In the genomic region with DNA sequence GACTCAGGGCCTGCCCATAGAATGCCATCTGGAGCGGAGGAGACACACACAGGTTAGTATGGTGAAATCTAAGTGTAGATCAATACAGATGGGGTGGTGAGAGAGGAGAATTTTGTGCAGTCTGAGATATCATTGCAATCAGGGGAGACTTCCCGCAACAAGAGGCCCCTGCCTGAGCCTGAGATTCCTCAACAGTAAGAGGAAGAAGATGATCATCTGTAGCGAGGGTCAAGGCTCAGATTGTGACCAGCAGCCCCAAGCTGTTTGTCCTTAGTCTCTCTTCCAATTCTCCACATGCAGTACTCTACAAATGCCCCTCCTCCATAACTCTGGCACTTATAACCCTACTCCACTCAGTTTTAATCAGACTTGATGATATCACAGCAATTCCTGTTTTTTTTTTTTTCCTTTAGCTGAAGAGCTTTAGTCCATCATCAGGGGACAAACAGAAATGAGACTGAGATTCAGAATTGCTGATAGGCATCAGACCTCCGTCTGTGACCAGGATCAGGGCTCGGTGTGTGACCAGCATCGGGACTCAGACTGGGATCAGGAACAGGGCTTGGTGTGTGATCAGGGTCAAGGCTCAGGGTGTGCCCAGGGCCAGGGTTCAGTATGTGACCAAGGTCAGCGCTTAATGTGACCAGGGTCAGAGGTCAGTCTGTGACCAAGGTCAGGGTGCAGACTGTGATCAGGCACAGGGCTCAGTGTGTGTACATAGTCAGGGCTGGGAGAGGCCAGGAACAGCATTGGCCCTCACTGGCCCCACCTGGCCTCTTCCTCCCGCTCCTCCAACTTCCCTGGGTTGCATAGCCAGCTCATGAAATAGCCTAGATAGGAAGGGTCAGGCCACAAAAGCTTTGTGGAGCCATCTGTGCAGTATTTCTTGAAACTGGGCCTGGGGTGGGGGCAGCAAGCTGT, we compare ENCODE assay signal across 16 cellular contexts. TPM values are rescaled to one million over a fixed set of nuclear protein-coding genes. Genes with fewer than 3 reads are reported as not detected.
DNase-seq lines count a peak whose midpoint lies in the region; ATAC-seq and TF ChIP-seq lines count a peak whose summit lies in the region.
"Had no signal": no experiment of that assay in that cellular context is flagged by ENCODE, and none has a peak within 500 bp of the region (broad histone marks: within the 10 kb centered on the region; RNA-seq: fewer than 3 reads in every experiment).

No MANE protein-coding gene starts in this region.

- no peaks in the 10 kb centered on the region for H3K9me3 Mint-ChIP-seq in activated T-helper 17 cell treated with anti-CD3 and anti-CD28 coated beads, Interleukin-2, amount 50 U/mL, for 72 hours
- no peaks in the 10 kb centered on the region for H3K9me3 Mint-ChIP-seq in stimulated activated effector memory CD8-positive, alpha-beta T cell treated with anti-CD3 and anti-CD28 coated beads, Interleukin-12 subunit alpha, Interleukin-12 subunit beta, amount 100 ng/mL, for 72 hours
- no peaks in the 10 kb centered on the region for H3K9me3 Mint-ChIP-seq in endodermal cell
- H3K9me3 Mint-ChIP-seq: activated naive CD4-positive, alpha-beta T cell treated with anti-CD3 and anti-CD28 coated beads, Interleukin-2, amount 10 ng/mL, durations not matched to agents 7 days and 5 days; dendritic cell treated with granulocyte-macrophage colony-stimulating factor and Interleukin-4, amounts not matched to agents 40 ng/mL and 50 ng/mL, for 4 days had no signal

- H2AFZ ChIP-seq in GM23248 = no peak overlapping the region
- no peak overlapping the region for H2AFZ ChIP-seq in hepatocyte

- H3K27me3 Mint-ChIP-seq in activated T-helper 17 cell treated with anti-CD3 and anti-CD28 coated beads, Interleukin-2, amount 50 U/mL, for 72 hours = no peaks in the 10 kb centered on the region
- H3K27me3 Mint-ChIP-seq in endodermal cell (ENCODE audit: insufficient read depth) = peaks cover 6% of the 10 kb centered on the region
- H3K27me3 Mint-ChIP-seq: dendritic cell treated with granulocyte-macrophage colony-stimulating factor and Interleukin-4, amounts not matched to agents 40 ng/mL and 50 ng/mL, for 4 days had no signal

- no peaks in the 10 kb centered on the region for H3K9me2 ChIP-seq in GM23248 (ENCODE audit: insufficient read depth)
- H3K9me2 ChIP-seq in hepatocyte (replicated peaks; ENCODE audit: insufficient read depth) = no peaks in the 10 kb centered on the region

- no peak for TF ChIP-seq CTCF in hepatocyte (IDR thresholded peaks at IDR 0.05; ENCODE audit: poor library complexity)
- TF ChIP-seq CTCF in endodermal cell (conservative IDR thresholded peaks at IDR 0.05) = no peak
- TF ChIP-seq CTCF in gastrocnemius medialis (IDR thresholded peaks at IDR 0.05 in 4 of 5, conservative IDR thresholded peaks at IDR 0.05 in 1 of 5) = no peak

- DNase-seq in GM23248 (peak; percentile 73), hepatocyte (ENCODE audit: low spot score) (no peak), endodermal cell (no peak), gastrocnemius medialis (no peak), retina (no peak)
- no peak for DNase-seq in stimulated activated effector memory CD8-positive, alpha-beta T cell treated with anti-CD3 and anti-CD28 coated beads, Interleukin-12 subunit alpha, Interleukin-12 subunit beta, amount 100 ng/mL, for 72 hours (ENCODE audit: low spot score in 2 of 2)
- DNase-seq: activated CD4-positive, alpha-beta T cell treated with anti-CD3 and anti-CD28 coated beads, Interleukin-2, amount 50 U/mL, for 4 hours; activated naive CD4-positive, alpha-beta T cell treated with anti-CD3 and anti-CD28 coated beads, Interleukin-2, amount 10 ng/mL, durations not matched to agents 7 days and 5 days; left cardiac atrium; NCI-H2081 treated with DMSO at 0.1 percent for 48 hours; stimulated activated CD4-positive, alpha-beta T cell treated with anti-CD3 and anti-CD28 coated beads, Interleukin-2, amount 100 ng/mL, for 24 hours; stimulated activated naive CD4-positive, alpha-beta T cell had no signal

- H4K20me1 ChIP-seq in GM23248 (ENCODE audit: insufficient read depth) (no peaks in the 10 kb centered on the region), hepatocyte (ENCODE audit: insufficient read depth, poor library complexity, severe bottlenecking) (no peaks in the 10 kb centered on the region)

- no peak overlapping the region for H3K4me3 Mint-ChIP-seq in activated T-helper 17 cell treated with anti-CD3 and anti-CD28 coated beads, Interleukin-2, amount 50 U/mL, for 72 hours
- no peak overlapping the region for H3K4me3 Mint-ChIP-seq in stimulated activated effector memory CD8-positive, alpha-beta T cell treated with anti-CD3 and anti-CD28 coated beads, Interleukin-12 subunit alpha, Interleukin-12 subunit beta, amount 100 ng/mL, for 72 hours
- no peak overlapping the region for H3K4me3 Mint-ChIP-seq in endodermal cell
- H3K4me3 Mint-ChIP-seq: activated naive CD4-positive, alpha-beta T cell treated with anti-CD3 and anti-CD28 coated beads, Interleukin-2, amount 10 ng/mL, durations not matched to agents 7 days and 5 days; dendritic cell treated with granulocyte-macrophage colony-stimulating factor and Interleukin-4, amounts not matched to agents 40 ng/mL and 50 ng/mL, for 4 days had no signal

- peak overlapping the region; percentile 36 for H3K4me2 ChIP-seq in GM23248 (ENCODE audit: unreplicated experiment)
- peak overlapping the region; percentile 51 for H3K4me2 ChIP-seq in hepatocyte

- H3K4me1 ChIP-seq in GM23248 (ENCODE audit: insufficient read depth) (peaks cover 48% of the 10 kb centered on the region), hepatocyte (ENCODE audit: insufficient read depth) (peaks cover 64% of the 10 kb centered on the region), endodermal cell (ENCODE audit: control insufficient read depth, insufficient read depth, low read length) (peaks cover 8% of the 10 kb centered on the region), gastrocnemius medialis (no peaks in the 10 kb centered on the region)

- H3K27me3 ChIP-seq in GM23248 (replicated peaks; ENCODE audit: insufficient read depth) (no peaks in the 10 kb centered on the region), hepatocyte (no peaks in the 10 kb centered on the region), endodermal cell (ENCODE audit: control insufficient read depth, insufficient read depth, low read length, poor library complexity, severe bottlenecking) (no peaks in the 10 kb centered on the region), gastrocnemius medialis (no peaks in the 10 kb centered on the region)
- H3K27me3 ChIP-seq: neutrophil had no signal

- no peak for TF ChIP-seq POLR2A in gastrocnemius medialis (IDR thresholded peaks at IDR 0.05)

- H3K27ac ChIP-seq in GM23248 = peak overlapping the region; percentile 89
- peak overlapping the region; percentile 78 for H3K27ac ChIP-seq in hepatocyte
- no peak overlapping the region for H3K27ac ChIP-seq in endodermal cell (ENCODE audit: low read depth, low read length)
- H3K27ac ChIP-seq in gastrocnemius medialis = no peak overlapping the region
- H3K27ac ChIP-seq: neutrophil had no signal

- 52 to 53% methylated on average over 8 of the region's 8 CpGs for WGBS in GM23248 (ENCODE audit: low coverage in 1 of 2, low lambda C conversion rate in 2 of 2, missing lambda C conversion rate in 2 of 2), 2 experiments
- 60% methylated on average over 8 of the region's 8 CpGs for WGBS in hepatocyte (ENCODE audit: low lambda C conversion rate, missing lambda C conversion rate)
- 85% methylated on average over 7 to 8 of the region's 8 CpGs for WGBS in endodermal cell (ENCODE audit: insufficient coverage in 1 of 2, insufficient read length in 1 of 2), 2 experiments

- 0 out of 2 replicates have a peak overlapping the region, but pooled peaks have one; percentile 21 for H3K4me3 ChIP-seq in GM23248
- H3K4me3 ChIP-seq in hepatocyte = no peak overlapping the region
- no peak overlapping the region for H3K4me3 ChIP-seq in endodermal cell (ENCODE audit: low read length)
- H3K4me3 ChIP-seq in gastrocnemius medialis = no peak overlapping the region

- peaks cover 18% of the 10 kb centered on the region for H3K4me1 Mint-ChIP-seq in activated T-helper 17 cell treated with anti-CD3 and anti-CD28 coated beads, Interleukin-2, amount 50 U/mL, for 72 hours
- peaks cover 20% of the 10 kb centered on the region for H3K4me1 Mint-ChIP-seq in stimulated activated effector memory CD8-positive, alpha-beta T cell treated with anti-CD3 and anti-CD28 coated beads, Interleukin-12 subunit alpha, Interleukin-12 subunit beta, amount 100 ng/mL, for 72 hours
- peaks cover 25% of the 10 kb centered on the region for H3K4me1 Mint-ChIP-seq in endodermal cell

- H3K36me3 Mint-ChIP-seq in activated T-helper 17 cell treated with anti-CD3 and anti-CD28 coated beads, Interleukin-2, amount 50 U/mL, for 72 hours (ENCODE audit: low read depth) = no peaks in the 10 kb centered on the region
- H3K36me3 Mint-ChIP-seq in stimulated activated effector memory CD8-positive, alpha-beta T cell treated with anti-CD3 and anti-CD28 coated beads, Interleukin-12 subunit alpha, Interleukin-12 subunit beta, amount 100 ng/mL, for 72 hours = no peaks in the 10 kb centered on the region
- H3K36me3 Mint-ChIP-seq in endodermal cell (ENCODE audit: low read depth) = no peaks in the 10 kb centered on the region
- H3K36me3 Mint-ChIP-seq: activated naive CD4-positive, alpha-beta T cell treated with anti-CD3 and anti-CD28 coated beads, Interleukin-2, amount 10 ng/mL, durations not matched to agents 7 days and 5 days had no signal

- H3K27ac Mint-ChIP-seq in activated T-helper 17 cell treated with anti-CD3 and anti-CD28 coated beads, Interleukin-2, amount 50 U/mL, for 72 hours = peak overlapping the region; percentile 53
- H3K27ac Mint-ChIP-seq in stimulated activated effector memory CD8-positive, alpha-beta T cell treated with anti-CD3 and anti-CD28 coated beads, Interleukin-12 subunit alpha, Interleukin-12 subunit beta, amount 100 ng/mL, for 72 hours = peak overlapping the region; percentile 56
- H3K27ac Mint-ChIP-seq in endodermal cell = no peak overlapping the region
- H3K27ac Mint-ChIP-seq: activated naive CD4-positive, alpha-beta T cell treated with anti-CD3 and anti-CD28 coated beads, Interleukin-2, amount 10 ng/mL, durations not matched to agents 7 days and 5 days; dendritic cell treated with granulocyte-macrophage colony-stimulating factor and Interleukin-4, amounts not matched to agents 40 ng/mL and 50 ng/mL, for 4 days had no signal

- H3K36me3 ChIP-seq in GM23248 (ENCODE audit: low read depth) (peaks cover 15% of the 10 kb centered on the region; the same call in 1 of the 2 replicates), hepatocyte (replicated peaks; ENCODE audit: insufficient read depth, low read depth) (no peaks in the 10 kb centered on the region), endodermal cell (ENCODE audit: control insufficient read depth, insufficient read depth, low read length) (no peaks in the 10 kb centered on the region), gastrocnemius medialis (no peaks in the 10 kb centered on the region)
- H3K36me3 ChIP-seq: neutrophil had no signal

- peaks cover 94% of the 10 kb centered on the region for H3K79me2 ChIP-seq in GM23248 (ENCODE audit: insufficient read depth)
- H3K79me2 ChIP-seq in hepatocyte = peaks cover 6% of the 10 kb centered on the region

- peaks cover 37% of the 10 kb centered on the region for H3F3A ChIP-seq in GM23248 (ENCODE audit: insufficient read depth)

- H3K9ac ChIP-seq in GM23248 (peak overlapping the region; percentile 73), endodermal cell (ENCODE audit: extremely low read depth, low read length, poor library complexity, severe bottlenecking) (no peak overlapping the region)

- H3K9me3 ChIP-seq in GM23248 (ENCODE audit: low read depth) (no peaks in the 10 kb centered on the region), hepatocyte (ENCODE audit: low read depth) (no peaks in the 10 kb centered on the region), endodermal cell (ENCODE audit: control insufficient read depth, low read length) (no peaks in the 10 kb centered on the region), gastrocnemius medialis (no peaks in the 10 kb centered on the region)
- H3K9me3 ChIP-seq: neutrophil had no signal

- in situ Hi-C loops in GM23248 (cut with MboI) = no loop called here
- in situ Hi-C loops in gastrocnemius medialis (cut with MboI; ENCODE audit: low sequenced_read_pairs in 4 of 4) = no loop called here

- intact Hi-C loops in gastrocnemius medialis (cut with DNase I; ENCODE audit: low total_unique reads) = no loop called here

- ATAC-seq in activated T-helper 17 cell treated with anti-CD3 and anti-CD28 coated beads, Interleukin-2, amount 50 U/mL, for 72 hours (replicated peaks) = no peak
- ATAC-seq in stimulated activated effector memory CD8-positive, alpha-beta T cell treated with anti-CD3 and anti-CD28 coated beads, Interleukin-12 subunit alpha, Interleukin-12 subunit beta, amount 100 ng/mL, for 72 hours = no peak
- no peak for ATAC-seq in HG03378 (IDR thresholded peaks at IDR 0.05; ENCODE audit: unreplicated experiment)
- no peak for ATAC-seq in gastrocnemius medialis

RNA-seq across cellular contexts. Expression of gene LOXL1, which starts 14.1 kb away (rescaled TPM):
- 534 and 540 TPM in 2 replicates for total RNA-seq in GM23248 (2014; rRNA removed; shearing (Covaris generic))
- polyA plus RNA-seq in GM23248 (2016; fragmentation: Nextera tagmentation; extraction: Ambion mirVana) (396 and 401 TPM in 2 replicates), hepatocyte (96.9 and 136 TPM in 2 replicates)
- total RNA-seq in activated T-helper 17 cell treated with anti-CD3 and anti-CD28 coated beads, Interleukin-2, amount 50 U/mL, for 72 hours = 1 to 10 TPM; 3.4 TPM
- total RNA-seq in hepatocyte (35.6 and 44.5 TPM in 2 replicates), endodermal cell (10 to 100 TPM; 21.3 to 31.8 TPM), gastrocnemius medialis (10 to 100 TPM in 1 of 4 donors, 1 to 10 TPM in 3; 4.9 to 11.2 (median 5.7) TPM)
- polyA plus RNA-seq in endodermal cell (2013, experiment 1 of 2) = 92.7 TPM
- 93.8 TPM for polyA plus RNA-seq in endodermal cell (2013, experiment 2 of 2)

RNA-seq across cellular contexts. Expression of gene STOML1, which starts 51.8 kb away (rescaled TPM):
- total RNA-seq in GM23248 (2014; rRNA removed; shearing (Covaris generic)) = 27.8 and 43.9 TPM in 2 replicates
- polyA plus RNA-seq in GM23248 (2016; fragmentation: Nextera tagmentation; extraction: Ambion mirVana) = 26.9 and 27.2 TPM in 2 replicates
- 1 to 10 TPM; 4.8 to 7.3 TPM for total RNA-seq in activated T-helper 17 cell treated with anti-CD3 and anti-CD28 coated beads, Interleukin-2, amount 50 U/mL, for 72 hours
- 10.3 and 14.2 TPM in 2 replicates for total RNA-seq in hepatocyte
- 19.8 and 21.0 TPM in 2 replicates for polyA plus RNA-seq in hepatocyte
- total RNA-seq in endodermal cell = 1 to 10 TPM; 4.4 to 5.5 TPM
- 7.9 TPM for polyA plus RNA-seq in endodermal cell (2013, experiment 1 of 2)
- polyA plus RNA-seq in endodermal cell (2013, experiment 2 of 2) = 6.8 TPM
- total RNA-seq in gastrocnemius medialis = 10 to 100 TPM; 15.2 to 28.8 (median 16.9) TPM

RNA-seq across cellular contexts. Expression of gene PML, which starts 54.2 kb away (rescaled TPM):
- total RNA-seq in GM23248 (2014; rRNA removed; shearing (Covaris generic)) = 55.3 and 74.7 TPM in 2 replicates
- polyA plus RNA-seq in GM23248 (2016; fragmentation: Nextera tagmentation; extraction: Ambion mirVana) = 52.9 and 58.0 TPM in 2 replicates
- total RNA-seq in activated T-helper 17 cell treated with anti-CD3 and anti-CD28 coated beads, Interleukin-2, amount 50 U/mL, for 72 hours = 10 to 100 TPM; 67.4 to 74.1 TPM
- total RNA-seq in hepatocyte = 9.7 and 15.7 TPM in 2 replicates
- polyA plus RNA-seq in hepatocyte = 29.9 and 38.8 TPM in 2 replicates
- total RNA-seq in endodermal cell = 10 to 100 TPM; 26.5 to 28.9 TPM
- polyA plus RNA-seq in endodermal cell (2013, experiment 1 of 2) = 25.5 TPM
- 23.7 TPM for polyA plus RNA-seq in endodermal cell (2013, experiment 2 of 2)
- 10 to 100 TPM; 17.3 to 42.1 (median 21.2) TPM for total RNA-seq in gastrocnemius medialis

Comparison
In these comparisons a context has a peak if more than half of its experiments do, and no peak if none do; other contexts are left out.
1. H3K27ac ChIP-seq: peak in GM23248 (single experiment) and hepatocyte (single experiment); none in endodermal cell (single experiment) and gastrocnemius medialis (0 of 4).
2. RNA of gene LOXL1, which starts 14.1 kb away (total RNA-seq): 534 to 540 TPM in GM23248; 35.6 to 44.5 TPM in hepatocyte, 21.3 to 31.8 TPM in endodermal cell, 4.9 to 11.2 TPM in gastrocnemius medialis and 3.4 TPM in activated T-helper 17 cell treated with anti-CD3 and anti-CD28 coated beads, Interleukin-2, amount 50 U/mL, for 72 hours; every median in the first group is over 10 times any median in the second.